In the genomic region with DNA sequence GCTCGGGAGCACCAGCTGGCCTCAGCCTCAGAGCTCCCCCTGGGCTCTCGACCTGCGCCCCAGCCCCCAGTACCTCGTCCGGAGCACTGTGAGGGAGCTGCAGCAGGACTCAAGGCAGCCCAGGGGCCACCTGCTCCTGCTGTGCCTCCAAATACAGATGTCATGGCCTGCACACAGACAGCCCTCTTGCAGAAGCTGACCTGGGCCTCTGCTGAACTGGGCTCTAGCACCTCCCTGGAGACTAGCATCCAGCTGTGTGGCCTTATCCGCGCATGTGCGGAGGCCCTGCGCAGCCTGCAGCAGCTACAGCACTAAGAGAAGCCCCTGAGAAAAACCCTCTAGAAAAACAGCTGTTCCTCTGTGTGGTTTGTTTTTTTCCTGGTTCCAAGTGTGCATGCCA, we compare ENCODE assay signal across 8 cellular contexts. TPM values are rescaled to one million over a fixed set of nuclear protein-coding genes. Genes with fewer than 3 reads are reported as not detected.
DNase-seq lines count a peak whose midpoint lies in the region; ATAC-seq, FAIRE-seq and TF ChIP-seq lines count a peak whose summit lies in the region.

No MANE protein-coding gene starts in this region.

- H3K4me3 ChIP-seq in GM23338, result peak overlapping the region; percentile 91
- H3K4me3 ChIP-seq in fibroblast of mammary gland (ENCODE audit: control insufficient read depth, low read depth, low read length), result peak overlapping the region; percentile 87
- H3K4me3 ChIP-seq in sigmoid colon, result peak overlapping the region; percentile 51 to 99 (median 79)

- H3K36me3 Mint-ChIP-seq in GM23338 (ENCODE audit: low read depth) (peaks cover 9% of the 10 kb centered on the region), T-helper 17 cell (ENCODE audit: low read depth) (peaks cover 2% of the 10 kb centered on the region)

- H3K4me1 Mint-ChIP-seq in GM23338 (peaks cover 45% of the 10 kb centered on the region), T-helper 17 cell (peaks cover 54% of the 10 kb centered on the region)

- FAIRE-seq in RCC 7860 (lab: Jason Lieb, UNC), result no peak

- intact Hi-C loops in sigmoid colon (cut with DNase I), result loop anchor here (5.0 kb wide), 2 partner anchors 149 to 286 kb away; a partner anchor contains a TSS

- peaks cover 10% of the 10 kb centered on the region for H4K20me1 ChIP-seq in GM23338 (replicated peaks; ENCODE audit: insufficient read depth)

- 81 to 82% methylated on average over 9 of the region's 9 CpGs for WGBS in sigmoid colon, 2 donors

- peaks cover 22% of the 10 kb centered on the region for H3K27me3 ChIP-seq in GM23338 (ENCODE audit: insufficient read depth)
- H3K27me3 ChIP-seq in sigmoid colon, result no peaks in the 10 kb centered on the region

- no peaks in the 10 kb centered on the region for H3K36me3 ChIP-seq in GM23338 (ENCODE audit: insufficient read depth)
- peaks cover 0 to 6% (median 0%) of the 10 kb centered on the region in 4 donors for H3K36me3 ChIP-seq in sigmoid colon

- H2AFZ ChIP-seq in GM23338, result no peak overlapping the region

- TF ChIP-seq POLR2A in sigmoid colon (IDR thresholded peaks at IDR 0.05), result no peak

- TF ChIP-seq CTCF in GM23338 (conservative IDR thresholded peaks at IDR 0.05; ENCODE audit: low read depth in 2 of 2), result no peak
- TF ChIP-seq CTCF in fibroblast of mammary gland (conservative IDR thresholded peaks at IDR 0.05; ENCODE audit: control insufficient read depth, insufficient read depth, low read depth, low read length), result no peak
- TF ChIP-seq CTCF in sigmoid colon (IDR thresholded peaks at IDR 0.05), result no peak

- H3K4me1 ChIP-seq in GM23338 (ENCODE audit: insufficient read depth), result peaks cover 31% of the 10 kb centered on the region
- H3K4me1 ChIP-seq in sigmoid colon, result peaks cover 0 to 76% (median 63%) of the 10 kb centered on the region in 4 donors

- H3K27ac ChIP-seq in GM23338 (ENCODE audit: low read depth), result no peak overlapping the region
- peak overlapping the region; percentile 91 to 98 (median 98) for H3K27ac ChIP-seq in sigmoid colon

- no peaks in the 10 kb centered on the region for H3K9me3 ChIP-seq in T-helper 17 cell (ENCODE audit: control insufficient read depth, low read length, poor library complexity, severe bottlenecking)
- H3K9me3 ChIP-seq in sigmoid colon, result no peaks in the 10 kb centered on the region

- H3K4me3 Mint-ChIP-seq in GM23338 (peak overlapping the region; percentile 100), T-helper 17 cell (peak overlapping the region; percentile 99)

- DNase-seq in GM23338 (ENCODE audit: low spot score) (no peak), T-helper 17 cell (no peak), fibroblast of mammary gland (ENCODE audit: low read depth) (no peak), sigmoid colon (peak; percentile 66), NCI-H1436 treated with DMSO at 0.1 percent for 48 hours (lab: John Stamatoyannopoulos, UW) (no peak), RCC 7860 (ENCODE audit: low spot score) (no peak)

- H3K27me3 Mint-ChIP-seq in GM23338 (ENCODE audit: insufficient read depth, low read depth, poor library complexity), result peaks cover 29% of the 10 kb centered on the region
- no peaks in the 10 kb centered on the region for H3K27me3 Mint-ChIP-seq in T-helper 17 cell

- H3K27ac Mint-ChIP-seq in GM23338, result no peak overlapping the region
- H3K27ac Mint-ChIP-seq in T-helper 17 cell, result peak overlapping the region; percentile 99

- peaks cover 38% of the 10 kb centered on the region for H3F3A ChIP-seq in GM23338 (replicated peaks; ENCODE audit: low read depth)

- no peak for ATAC-seq in GM23338
- ATAC-seq in T-helper 17 cell, result no peak
- ATAC-seq in HG03432 (IDR thresholded peaks at IDR 0.05; ENCODE audit: unreplicated experiment), result no peak
- ATAC-seq in HG02763 (IDR thresholded peaks at IDR 0.05; ENCODE audit: unreplicated experiment), result no peak

- peaks cover 8% of the 10 kb centered on the region for H3K79me2 ChIP-seq in GM23338 (replicated peaks; ENCODE audit: insufficient read depth)

- no peaks in the 10 kb centered on the region for H3K9me2 ChIP-seq in GM23338 (ENCODE audit: insufficient read depth)

- no peaks in the 10 kb centered on the region for H3K9me3 Mint-ChIP-seq in GM23338

- H3K4me2 ChIP-seq in GM23338, result peak overlapping the region; percentile 99

- TF ChIP-seq EP300 in sigmoid colon (IDR thresholded peaks at IDR 0.05), result no peak

TF ChIP-seq in GM23338, 12 proteins besides CTCF, POLR2A, EP300 and RAD21 (continues in another document):
- TF ChIP-seq, protein P1, sequence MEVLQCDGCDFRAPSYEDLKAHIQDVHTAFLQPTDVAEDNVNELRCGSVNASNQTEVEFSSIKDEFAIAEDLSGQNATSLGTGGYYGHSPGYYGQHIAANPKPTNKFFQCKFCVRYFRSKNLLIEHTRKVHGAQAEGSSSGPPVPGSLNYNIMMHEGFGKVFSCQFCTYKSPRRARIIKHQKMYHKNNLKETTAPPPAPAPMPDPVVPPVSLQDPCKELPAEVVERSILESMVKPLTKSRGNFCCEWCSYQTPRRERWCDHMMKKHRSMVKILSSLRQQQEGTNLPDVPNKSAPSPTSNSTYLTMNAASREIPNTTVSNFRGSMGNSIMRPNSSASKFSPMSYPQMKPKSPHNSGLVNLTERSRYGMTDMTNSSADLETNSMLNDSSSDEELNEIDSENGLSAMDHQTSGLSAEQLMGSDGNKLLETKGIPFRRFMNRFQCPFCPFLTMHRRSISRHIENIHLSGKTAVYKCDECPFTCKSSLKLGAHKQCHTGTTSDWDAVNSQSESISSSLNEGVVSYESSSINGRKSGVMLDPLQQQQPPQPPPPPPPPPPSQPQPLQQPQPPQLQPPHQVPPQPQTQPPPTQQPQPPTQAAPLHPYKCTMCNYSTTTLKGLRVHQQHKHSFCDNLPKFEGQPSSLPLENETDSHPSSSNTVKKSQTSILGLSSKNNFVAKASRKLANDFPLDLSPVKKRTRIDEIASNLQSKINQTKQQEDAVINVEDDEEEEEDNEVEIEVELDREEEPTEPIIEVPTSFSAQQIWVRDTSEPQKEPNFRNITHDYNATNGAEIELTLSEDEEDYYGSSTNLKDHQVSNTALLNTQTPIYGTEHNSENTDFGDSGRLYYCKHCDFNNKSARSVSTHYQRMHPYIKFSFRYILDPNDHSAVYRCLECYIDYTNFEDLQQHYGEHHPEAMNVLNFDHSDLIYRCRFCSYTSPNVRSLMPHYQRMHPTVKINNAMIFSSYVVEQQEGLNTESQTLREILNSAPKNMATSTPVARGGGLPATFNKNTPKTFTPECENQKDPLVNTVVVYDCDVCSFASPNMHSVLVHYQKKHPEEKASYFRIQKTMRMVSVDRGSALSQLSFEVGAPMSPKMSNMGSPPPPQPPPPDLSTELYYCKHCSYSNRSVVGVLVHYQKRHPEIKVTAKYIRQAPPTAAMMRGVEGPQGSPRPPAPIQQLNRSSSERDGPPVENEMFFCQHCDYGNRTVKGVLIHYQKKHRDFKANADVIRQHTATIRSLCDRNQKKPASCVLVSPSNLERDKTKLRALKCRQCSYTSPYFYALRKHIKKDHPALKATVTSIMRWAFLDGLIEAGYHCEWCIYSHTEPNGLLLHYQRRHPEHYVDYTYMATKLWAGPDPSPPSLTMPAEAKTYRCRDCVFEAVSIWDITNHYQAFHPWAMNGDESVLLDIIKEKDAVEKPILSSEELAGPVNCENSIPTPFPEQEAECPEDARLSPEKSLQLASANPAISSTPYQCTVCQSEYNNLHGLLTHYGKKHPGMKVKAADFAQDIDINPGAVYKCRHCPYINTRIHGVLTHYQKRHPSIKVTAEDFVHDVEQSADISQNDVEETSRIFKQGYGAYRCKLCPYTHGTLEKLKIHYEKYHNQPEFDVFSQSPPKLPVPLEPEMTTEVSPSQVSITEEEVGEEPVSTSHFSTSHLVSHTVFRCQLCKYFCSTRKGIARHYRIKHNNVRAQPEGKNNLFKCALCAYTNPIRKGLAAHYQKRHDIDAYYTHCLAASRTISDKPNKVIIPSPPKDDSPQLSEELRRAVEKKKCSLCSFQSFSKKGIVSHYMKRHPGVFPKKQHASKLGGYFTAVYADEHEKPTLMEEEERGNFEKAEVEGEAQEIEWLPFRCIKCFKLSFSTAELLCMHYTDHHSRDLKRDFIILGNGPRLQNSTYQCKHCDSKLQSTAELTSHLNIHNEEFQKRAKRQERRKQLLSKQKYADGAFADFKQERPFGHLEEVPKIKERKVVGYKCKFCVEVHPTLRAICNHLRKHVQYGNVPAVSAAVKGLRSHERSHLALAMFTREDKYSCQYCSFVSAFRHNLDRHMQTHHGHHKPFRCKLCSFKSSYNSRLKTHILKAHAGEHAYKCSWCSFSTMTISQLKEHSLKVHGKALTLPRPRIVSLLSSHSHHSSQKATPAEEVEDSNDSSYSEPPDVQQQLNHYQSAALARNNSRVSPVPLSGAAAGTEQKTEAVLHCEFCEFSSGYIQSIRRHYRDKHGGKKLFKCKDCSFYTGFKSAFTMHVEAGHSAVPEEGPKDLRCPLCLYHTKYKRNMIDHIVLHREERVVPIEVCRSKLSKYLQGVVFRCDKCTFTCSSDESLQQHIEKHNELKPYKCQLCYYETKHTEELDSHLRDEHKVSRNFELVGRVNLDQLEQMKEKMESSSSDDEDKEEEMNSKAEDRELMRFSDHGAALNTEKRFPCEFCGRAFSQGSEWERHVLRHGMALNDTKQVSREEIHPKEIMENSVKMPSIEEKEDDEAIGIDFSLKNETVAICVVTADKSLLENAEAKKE (CRISPR knock-in tag; IDR thresholded peaks at IDR 0.05), result no peak

RNA-seq across cellular contexts. Expression of a gene that starts 0.9 kb away (rescaled TPM):
- 16.0 and 18.2 TPM in 2 replicates for total RNA-seq in GM23338 (2014; rRNA removed; shearing (Covaris generic))
- polyA plus RNA-seq in GM23338 (2016; fragmentation: Nextera tagmentation; extraction: Ambion mirVana) (13.0 and 13.9 TPM in 2 replicates), sigmoid colon (10 to 100 TPM; 34.0 to 63.3 (median 38.4) TPM)
- total RNA-seq in T-helper 17 cell (10 to 100 TPM; 41.2 to 44.4 TPM), sigmoid colon (10 to 100 TPM; 61.2 to 96.7 (median 91.6) TPM)

RNA-seq across cellular contexts. Expression of a gene that starts 1.1 kb away (rescaled TPM):
- 78.1 and 78.6 TPM in 2 replicates for total RNA-seq in GM23338 (2014; rRNA removed; shearing (Covaris generic))
- polyA plus RNA-seq in GM23338 (2016; fragmentation: Nextera tagmentation; extraction: Ambion mirVana), result 140 and 148 TPM in 2 replicates
- 10 to 100 TPM; 30.3 to 39.0 TPM for total RNA-seq in T-helper 17 cell
- 10 to 100 TPM; 24.9 to 61.0 (median 58.5) TPM for total RNA-seq in sigmoid colon
- polyA plus RNA-seq in sigmoid colon, result 10 to 100 TPM; 30.7 to 52.6 (median 36.6) TPM

RNA-seq across cellular contexts. Expression of a gene that starts 4.4 kb away (rescaled TPM):
- total RNA-seq in GM23338 (2014; rRNA removed; shearing (Covaris generic)), result 10.9 and 12.6 TPM in 2 replicates
- polyA plus RNA-seq in GM23338 (2016; fragmentation: Nextera tagmentation; extraction: Ambion mirVana) (1.4 and 2.9 TPM in 2 replicates), sigmoid colon (10 to 100 TPM; 31.2 to 71.2 (median 71.2) TPM)
- total RNA-seq in T-helper 17 cell (100 to 1,000 TPM; 123 to 152 TPM), sigmoid colon (100 to 1,000 TPM; 148 to 366 (median 194) TPM)

RNA-seq across cellular contexts. Expression of a gene that starts 13.3 kb away (rescaled TPM):
- total RNA-seq in GM23338 (2014; rRNA removed; shearing (Covaris generic)), result 29.2 and 29.8 TPM in 2 replicates
- polyA plus RNA-seq in GM23338 (2016; fragmentation: Nextera tagmentation; extraction: Ambion mirVana) (9.5 and 11.9 TPM in 2 replicates), sigmoid colon (10 to 100 TPM in 1 of 3 donors, 1 to 10 TPM in 2; 3.9 to 34.0 (median 9.6) TPM)
- total RNA-seq in T-helper 17 cell (100 to 1,000 TPM; 123 to 187 TPM), sigmoid colon (100 to 1,000 TPM in 2 of 4 donors, 10 to 100 TPM in 2; 79.6 to 268 (median 117) TPM)

RNA-seq across cellular contexts. Expression of a gene that starts 24.2 kb away (rescaled TPM):
- not detected in 2 replicates for total RNA-seq in GM23338 (2014; rRNA removed; shearing (Covaris generic))
- 0.24 and 0.60 TPM in 2 replicates for polyA plus RNA-seq in GM23338 (2016; fragmentation: Nextera tagmentation; extraction: Ambion mirVana)
- 1 to 10 TPM; 4.7 to 5.7 TPM for total RNA-seq in T-helper 17 cell
- under 1 TPM in 2 of 4 donors, not detected in 2; 0.54 to 0.71 TPM for total RNA-seq in sigmoid colon
- polyA plus RNA-seq in sigmoid colon, result 1 to 10 TPM in 1 of 3 donors, not detected in 2; 1.4 TPM
